29 cellular contexts compared by ENCODE assay signal in the genomic region with DNA sequence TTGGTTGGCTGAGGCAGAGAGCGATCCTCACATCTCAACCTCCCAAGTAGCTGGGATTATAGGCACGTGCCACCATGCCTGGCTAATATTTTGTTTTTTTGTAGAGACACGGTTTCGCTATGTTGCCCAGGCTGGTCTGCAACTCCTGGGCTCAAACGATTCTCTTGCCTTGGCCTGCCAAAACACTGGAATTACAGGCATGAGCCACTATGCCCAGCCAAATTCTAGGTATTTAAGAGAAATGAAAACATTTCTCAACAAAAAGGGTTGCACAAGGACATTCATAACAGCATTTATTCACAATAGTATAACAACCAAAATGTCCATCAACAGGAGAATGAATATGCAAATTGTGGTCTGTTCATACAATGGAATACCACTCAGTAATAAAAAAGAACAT. TPM values are rescaled to one million over a fixed set of nuclear protein-coding genes. Genes with fewer than 3 reads are reported as not detected.
"Had no signal": no experiment of that assay in that cellular context is flagged by ENCODE, and none has a peak within 500 bp of the region (broad histone marks: within the 10 kb centered on the region; RNA-seq: fewer than 3 reads in every experiment).

No MANE protein-coding gene starts in this region.

- H3K4me3 Mint-ChIP-seq: activated CD4-positive, alpha-beta T cell treated with anti-CD3 and anti-CD28 coated beads, Interleukin-2, amount 10 ng/mL, durations not matched to agents 24 days and 14 days; activated CD8-positive, alpha-beta T cell treated with anti-CD3 and anti-CD28 coated beads, Interleukin-2, amount 10 ng/mL, durations not matched to agents 7 days and 5 days; activated naive CD4-positive, alpha-beta T cell treated with anti-CD3 and anti-CD28 coated beads, Interleukin-2, amount 10 ng/mL, durations not matched to agents 7 days and 5 days; activated naive CD8-positive, alpha-beta T cell treated with anti-CD3 and anti-CD28 coated beads, Interleukin-2, amount 50 U/mL, for 24 hours; activated T-cell treated with anti-CD3 and anti-CD28 coated beads, Interleukin-2, amount 50 U/mL, for 24 hours; naive thymus-derived CD8-positive, alpha-beta T cell had no signal

- H3K4me3 ChIP-seq: ovary, psoas muscle, skin epidermis, stomach had no signal

- H3K27me3 Mint-ChIP-seq: activated CD4-positive, alpha-beta T cell treated with anti-CD3 and anti-CD28 coated beads, Interleukin-2, amount 10 ng/mL, durations not matched to agents 24 days and 14 days; activated naive CD4-positive, alpha-beta T cell treated with anti-CD3 and anti-CD28 coated beads, Interleukin-2, amount 10 ng/mL, durations not matched to agents 7 days and 5 days; activated naive CD8-positive, alpha-beta T cell treated with anti-CD3 and anti-CD28 coated beads, Interleukin-2, amount 50 U/mL, for 24 hours; activated T-cell treated with anti-CD3 and anti-CD28 coated beads, Interleukin-2, amount 50 U/mL, for 24 hours; naive thymus-derived CD8-positive, alpha-beta T cell had no signal

- H3K27ac ChIP-seq: ovary, psoas muscle, skin epidermis, stomach had no signal

- H3K27ac Mint-ChIP-seq: activated CD4-positive, alpha-beta T cell treated with anti-CD3 and anti-CD28 coated beads, Interleukin-2, amount 10 ng/mL, durations not matched to agents 24 days and 14 days; activated CD8-positive, alpha-beta T cell treated with anti-CD3 and anti-CD28 coated beads, Interleukin-2, amount 10 ng/mL, durations not matched to agents 7 days and 5 days; activated naive CD4-positive, alpha-beta T cell treated with anti-CD3 and anti-CD28 coated beads, Interleukin-2, amount 10 ng/mL, durations not matched to agents 7 days and 5 days; activated naive CD8-positive, alpha-beta T cell treated with anti-CD3 and anti-CD28 coated beads, Interleukin-2, amount 50 U/mL, for 24 hours; activated T-cell treated with anti-CD3 and anti-CD28 coated beads, Interleukin-2, amount 50 U/mL, for 24 hours; activated T-helper 2 cell treated with anti-CD3 and anti-CD28 coated beads, Interferon-gamma antibody, Interleukin-2, Interleukin-4, amounts not matched to agents 10 μg/mL and 5 μg/mL and 100 μg/mL, durations not matched to agents 14 hours and 24 hours and 36 hours had no signal

- H3K4me1 ChIP-seq: psoas muscle had no signal

- H3K9me3 Mint-ChIP-seq: activated CD4-positive, alpha-beta T cell treated with anti-CD3 and anti-CD28 coated beads, Interleukin-2, amount 10 ng/mL, durations not matched to agents 24 days and 14 days; activated naive CD4-positive, alpha-beta T cell treated with anti-CD3 and anti-CD28 coated beads, Interleukin-2, amount 10 ng/mL, durations not matched to agents 7 days and 5 days; activated naive CD8-positive, alpha-beta T cell treated with anti-CD3 and anti-CD28 coated beads, Interleukin-2, amount 50 U/mL, for 24 hours; activated T-cell treated with anti-CD3 and anti-CD28 coated beads, Interleukin-2, amount 50 U/mL, for 24 hours; activated T-helper 2 cell treated with anti-CD3 and anti-CD28 coated beads, Interferon-gamma antibody, Interleukin-2, Interleukin-4, amounts not matched to agents 10 μg/mL and 5 μg/mL and 100 μg/mL, durations not matched to agents 14 hours and 24 hours and 36 hours; naive thymus-derived CD8-positive, alpha-beta T cell had no signal

- ATAC-seq: activated CD8-positive, alpha-beta T cell treated with anti-CD3 and anti-CD28 coated beads, Interleukin-2, amount 10 ng/mL, durations not matched to agents 7 days and 5 days; activated naive CD8-positive, alpha-beta T cell treated with anti-CD3 and anti-CD28 coated beads, Interleukin-2, amount 50 U/mL, for 24 hours; naive thymus-derived CD8-positive, alpha-beta T cell; psoas muscle; right cardiac atrium had no signal

- DNase-seq: activated CD4-positive, alpha-beta T cell treated with anti-CD3 and anti-CD28 coated beads, Interleukin-2, amount 10 ng/mL, durations not matched to agents 24 days and 14 days; activated CD8-positive, alpha-beta T cell treated with anti-CD3 and anti-CD28 coated beads, Interleukin-2, amount 10 ng/mL, durations not matched to agents 7 days and 5 days; activated naive CD4-positive, alpha-beta T cell treated with anti-CD3 and anti-CD28 coated beads, Interleukin-2, amount 10 ng/mL, durations not matched to agents 7 days and 5 days; activated naive CD8-positive, alpha-beta T cell treated with anti-CD3 and anti-CD28 coated beads, Interleukin-2, amount 50 U/mL, for 24 hours; activated T-cell treated with anti-CD3 and anti-CD28 coated beads, Interleukin-2, amount 50 U/mL, for 24 hours; cerebellar nuclear complex; cortex of kidney; erythroblast; mesenchymal stem cell; naive thymus-derived CD8-positive, alpha-beta T cell; ovary; psoas muscle; right cardiac atrium; stimulated activated CD4-positive, alpha-beta T cell treated with anti-CD3 and anti-CD28 coated beads, Interleukin-15, amount 100 ng/mL, for 24 hours; stimulated activated CD4-positive, alpha-beta T cell treated with anti-CD3 and anti-CD28 coated beads, Interleukin-2, amount 100 ng/mL, for 48 hours; stomach; T-helper 1 cell; T1000 had no signal

- H3K9me3 ChIP-seq: ovary, psoas muscle, stomach had no signal

- H3K36me3 ChIP-seq: ovary had no signal

- H3K27me3 ChIP-seq: ovary, stomach had no signal

- FAIRE-seq: astrocyte, bronchial epithelial cell, endometrium, urothelium cell line had no signal

RNA-seq across cellular contexts. Expression of gene DNAJB7, which starts 57.5 kb away (rescaled TPM):
- total RNA-seq: activated CD4-positive, alpha-beta T cell treated with anti-CD3 and anti-CD28 coated beads, Interleukin-2, amount 10 ng/mL, durations not matched to agents 24 days and 14 days; activated CD8-positive, alpha-beta T cell treated with anti-CD3 and anti-CD28 coated beads, Interleukin-2, amount 10 ng/mL, durations not matched to agents 7 days and 5 days; activated T-helper 2 cell treated with anti-CD3 and anti-CD28 coated beads, Interferon-gamma antibody, Interleukin-2, Interleukin-4, amounts not matched to agents 10 μg/mL and 5 μg/mL and 100 μg/mL, durations not matched to agents 14 hours and 24 hours and 36 hours; astrocyte; bronchial epithelial cell; fibroblast of villous mesenchyme; glomerular endothelial cell; lower leg skin; mucosa of gallbladder; naive thymus-derived CD8-positive, alpha-beta T cell; ovary; psoas muscle; right cardiac atrium; stomach had no signal
- polyA plus RNA-seq: ovary, right cardiac atrium, stomach, thymus had no signal
